In the genomic region with DNA sequence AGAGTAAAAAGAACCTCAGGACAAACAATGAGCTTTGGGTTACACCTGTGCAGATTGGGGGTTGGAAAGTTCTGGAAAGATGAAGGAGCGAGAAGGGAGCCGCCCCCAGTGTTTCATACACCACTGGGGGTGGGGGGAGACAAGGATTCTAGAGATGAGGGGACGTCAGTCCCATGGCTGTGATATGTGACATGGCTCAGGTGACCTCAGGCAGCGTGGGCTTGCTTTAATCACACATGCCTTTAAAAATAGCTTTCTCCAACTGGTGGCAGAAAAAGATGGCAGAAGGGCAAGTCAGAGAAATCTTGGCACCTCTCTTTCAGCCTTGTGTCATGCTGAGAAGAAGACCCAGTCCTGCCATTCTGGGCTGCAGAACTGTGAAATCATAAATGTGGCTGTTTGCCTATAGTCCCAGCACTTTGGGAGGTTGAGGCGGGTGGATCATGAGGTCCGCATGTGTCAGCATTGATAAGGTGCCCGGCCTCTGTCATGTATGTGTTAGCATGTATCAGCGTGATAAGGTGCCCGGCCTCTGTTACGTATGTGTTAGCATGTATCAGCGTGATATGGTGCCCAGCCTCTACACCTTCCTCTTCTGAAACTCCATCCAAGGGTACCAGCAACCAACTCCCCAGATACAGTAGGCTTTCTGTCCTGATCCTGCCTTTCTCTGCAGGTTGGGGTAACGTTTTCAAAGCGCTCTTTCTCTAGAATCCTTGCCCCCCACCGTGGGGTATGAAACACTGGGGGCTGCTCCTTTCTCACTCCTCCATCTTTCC, we compare ENCODE assay signal across 18 cellular contexts. TPM values are rescaled to one million over a fixed set of nuclear protein-coding genes. Genes with fewer than 3 reads are reported as not detected.
DNase-seq lines count a peak whose midpoint lies in the region; ATAC-seq and TF ChIP-seq lines count a peak whose summit lies in the region.
"Had no signal": no experiment of that assay in that cellular context is flagged by ENCODE, and none has a peak within 500 bp of the region (broad histone marks: within the 10 kb centered on the region; RNA-seq: fewer than 3 reads in every experiment).

No MANE protein-coding gene starts in this region.

- H3K36me3 ChIP-seq in body of pancreas (replicated peaks in 1 of 2; ENCODE audit: insufficient read depth in 1 of 2, low read depth in 2 of 2): peaks cover 6 to 57% of the 10 kb centered on the region in 2 donors

- H2BK20ac ChIP-seq in H9 (ENCODE audit: low read depth, low read length, poor library complexity, severe bottlenecking): no peak overlapping the region

- no CpG with 5 or more reads among the region's 14 CpGs for WGBS in H9 (ENCODE audit: extremely low coverage, insufficient read length, low lambda C conversion rate)
- 89% methylated on average over 14 of the region's 14 CpGs for WGBS in body of pancreas, 2 donors

- H2AK5ac ChIP-seq in H9 (ENCODE audit: insufficient read length, low read length): no peak overlapping the region

- no peaks in the 10 kb centered on the region for H3K23me2 ChIP-seq in H9 (ENCODE audit: insufficient read length, low read depth, low read length, poor library complexity, severe bottlenecking)

- H4K8ac ChIP-seq in H9 (replicated peaks; ENCODE audit: insufficient read length, low read depth, low read length): no peak overlapping the region

- H3K79me2 ChIP-seq in H9 (ENCODE audit: insufficient read depth, low read length): no peaks in the 10 kb centered on the region

- H2BK5ac ChIP-seq in H9 (ENCODE audit: insufficient read length, low read length): no peak overlapping the region

- no peak overlapping the region for H3K4me2 ChIP-seq in H9 (ENCODE audit: insufficient read depth, insufficient read length, low read length)

- H3K79me1 ChIP-seq in H9 (ENCODE audit: insufficient read depth, low read depth, low read length, poor library complexity, severe bottlenecking): no peaks in the 10 kb centered on the region

- H3K4ac ChIP-seq in H9 (ENCODE audit: low read depth, low read length): no peak overlapping the region

- H3K4me3 ChIP-seq in body of pancreas: no peak overlapping the region
- H3K4me3 ChIP-seq: breast epithelium, lung had no signal

- H4K91ac ChIP-seq in H9 (ENCODE audit: insufficient read length, low read depth, low read length): no peak overlapping the region

- peaks cover 34% of the 10 kb centered on the region for H3K4me1 Mint-ChIP-seq in activated naive CD4-positive, alpha-beta T cell treated with anti-CD3 and anti-CD28 coated beads, Interleukin-2, amount 50 U/mL, for 24 hours
- H3K4me1 Mint-ChIP-seq in H9 (peaks cover 5 to 9% of the 10 kb centered on the region in 2 experiments), progenitor cell of endocrine pancreas (ENCODE audit: low read depth) (peaks cover 2% of the 10 kb centered on the region)
- H3K4me1 Mint-ChIP-seq in activated T-helper 17 cell treated with anti-CD3 and anti-CD28 coated beads, Interleukin-2, amount 50 U/mL, for 72 hours: peaks cover 21% of the 10 kb centered on the region

- H3K27ac ChIP-seq in H9 (ENCODE audit: insufficient read length, low read depth, low read length) (no peak overlapping the region), RWPE1 (no peak overlapping the region), body of pancreas (no peak overlapping the region)
- H3K27ac ChIP-seq: breast epithelium, epithelial cell of prostate had no signal

- H4K20me1 ChIP-seq in H9 (ENCODE audit: control insufficient read depth, insufficient read depth, insufficient read length): no peaks in the 10 kb centered on the region

- POLR2A ChIA-PET in RWPE1 (lab: Yijun Ruan, JAX; ENCODE audit: low non-redundant PET): no interaction called here

- H3K56ac ChIP-seq in H9 (ENCODE audit: insufficient read length, low read depth, low read length): no peak overlapping the region

- intact Hi-C loops in body of pancreas (cut with DNase I): no loop called here

- H2AFZ ChIP-seq in H9 (ENCODE audit: low read length): no peak overlapping the region

- H3K4me1 ChIP-seq in H9 (ENCODE audit: insufficient read depth, low read length) (no peaks in the 10 kb centered on the region), body of pancreas (peaks cover 6% of the 10 kb centered on the region)

- TF ChIP-seq CTCF in H9 (conservative IDR thresholded peaks at IDR 0.05): peak; percentile 13; the same call in 1 of the 3 replicates
- no peak for TF ChIP-seq CTCF in progenitor cell of endocrine pancreas (IDR thresholded peaks at IDR 0.05; ENCODE audit: unreplicated experiment)
- TF ChIP-seq CTCF in RWPE1 (conservative IDR thresholded peaks at IDR 0.05; ENCODE audit: low read depth): no peak
- no peak for TF ChIP-seq CTCF in body of pancreas (IDR thresholded peaks at IDR 0.05)

- no peak overlapping the region for H3K14ac ChIP-seq in H9 (ENCODE audit: insufficient read depth, low read length)

- ATAC-seq in activated T-helper 17 cell treated with anti-CD3 and anti-CD28 coated beads, Interleukin-2, amount 50 U/mL, for 72 hours (replicated peaks): no peak
- no peak for ATAC-seq in body of pancreas
- ATAC-seq: SK-N-SH treated with all-trans-retinoic acid at 6 μM for 48 hours had no signal

- no peak overlapping the region for H2BK120ac ChIP-seq in H9 (ENCODE audit: low read depth, low read length, poor library complexity, severe bottlenecking)

- H3K18ac ChIP-seq in H9 (ENCODE audit: insufficient read length, low read depth, low read length): no peak overlapping the region

- no peak for TF ChIP-seq POLR2A in body of pancreas (IDR thresholded peaks at IDR 0.05)

- H3K9me3 ChIP-seq in H9 (ENCODE audit: control insufficient read depth, low read depth, low read length): no peaks in the 10 kb centered on the region
- no peaks in the 10 kb centered on the region for H3K9me3 ChIP-seq in body of pancreas
- H3K9me3 ChIP-seq: breast epithelium had no signal

- H3K27ac Mint-ChIP-seq in activated naive CD4-positive, alpha-beta T cell treated with anti-CD3 and anti-CD28 coated beads, Interleukin-2, amount 50 U/mL, for 24 hours: peak overlapping the region; percentile 67
- H3K27ac Mint-ChIP-seq in H9 (peak overlapping the region in 1 of 3 experiments; percentile 2; a peak in 1 of 7 replicates), progenitor cell of endocrine pancreas (peak overlapping the region; percentile 4)
- peak overlapping the region; percentile 70 for H3K27ac Mint-ChIP-seq in activated T-helper 17 cell treated with anti-CD3 and anti-CD28 coated beads, Interleukin-2, amount 50 U/mL, for 72 hours
- H3K27ac Mint-ChIP-seq: activated B cell treated with CpG ODN at 0.5 μM for 24 hours; activated CD4-positive, alpha-beta memory T cell treated with anti-CD3 and anti-CD28 coated beads for 36 hours had no signal

- no peak overlapping the region for H3T11ph ChIP-seq in H9 (ENCODE audit: low read length)

- no peak overlapping the region for H3K9ac ChIP-seq in H9 (ENCODE audit: extremely low read depth, insufficient read length, low read length)

- no peak overlapping the region for H3K4me3 Mint-ChIP-seq in activated naive CD4-positive, alpha-beta T cell treated with anti-CD3 and anti-CD28 coated beads, Interleukin-2, amount 50 U/mL, for 24 hours
- H3K4me3 Mint-ChIP-seq in H9 (no peak overlapping the region), progenitor cell of endocrine pancreas (ENCODE audit: low read depth) (no peak overlapping the region)
- H3K4me3 Mint-ChIP-seq in activated T-helper 17 cell treated with anti-CD3 and anti-CD28 coated beads, Interleukin-2, amount 50 U/mL, for 72 hours: no peak overlapping the region
- H3K4me3 Mint-ChIP-seq: activated B cell treated with CpG ODN at 0.5 μM for 24 hours; activated CD4-positive, alpha-beta memory T cell treated with anti-CD3 and anti-CD28 coated beads for 36 hours had no signal

- no peaks in the 10 kb centered on the region for H3K27me3 Mint-ChIP-seq in activated naive CD4-positive, alpha-beta T cell treated with anti-CD3 and anti-CD28 coated beads, Interleukin-2, amount 50 U/mL, for 24 hours
- no peaks in the 10 kb centered on the region for H3K27me3 Mint-ChIP-seq in H9 (ENCODE audit: low read depth)
- no peaks in the 10 kb centered on the region for H3K27me3 Mint-ChIP-seq in activated T-helper 17 cell treated with anti-CD3 and anti-CD28 coated beads, Interleukin-2, amount 50 U/mL, for 72 hours
- no peaks in the 10 kb centered on the region for H3K27me3 Mint-ChIP-seq in progenitor cell of endocrine pancreas
- H3K27me3 Mint-ChIP-seq: activated B cell treated with CpG ODN at 0.5 μM for 24 hours; activated CD4-positive, alpha-beta memory T cell treated with anti-CD3 and anti-CD28 coated beads for 36 hours had no signal

- no peak overlapping the region for H2BK12ac ChIP-seq in H9 (ENCODE audit: insufficient read length, low read depth, low read length)

- H3K27me3 ChIP-seq in H9 (ENCODE audit: insufficient read depth, low read length) (no peaks in the 10 kb centered on the region), body of pancreas (no peaks in the 10 kb centered on the region)
- H3K27me3 ChIP-seq: breast epithelium had no signal

- no peak overlapping the region for H2BK15ac ChIP-seq in H9 (ENCODE audit: low read depth, low read length)

- no peak overlapping the region for H3K23ac ChIP-seq in H9 (ENCODE audit: insufficient read length, low read depth, low read length)

- CTCF ChIA-PET in RWPE1 (lab: Yijun Ruan, JAX): interaction anchor here (0.9 kb wide), 1 partner anchor 169 kb away, joined by 4 read pairs; no protein-coding TSS in a partner anchor

- H3K36me3 Mint-ChIP-seq in activated naive CD4-positive, alpha-beta T cell treated with anti-CD3 and anti-CD28 coated beads, Interleukin-2, amount 50 U/mL, for 24 hours: peaks cover 1% of the 10 kb centered on the region
- H3K36me3 Mint-ChIP-seq in H9 (ENCODE audit: insufficient read depth in 1 of 3, low read depth in 3 of 3): peaks cover 13 to 45% (median 33%) of the 10 kb centered on the region in 3 experiments; a peak in 6 of 7 replicates
- peaks cover 46% of the 10 kb centered on the region for H3K36me3 Mint-ChIP-seq in activated T-helper 17 cell treated with anti-CD3 and anti-CD28 coated beads, Interleukin-2, amount 50 U/mL, for 72 hours (ENCODE audit: low read depth)
- peaks cover 24% of the 10 kb centered on the region for H3K36me3 Mint-ChIP-seq in progenitor cell of endocrine pancreas (ENCODE audit: insufficient read depth)

- H4K5ac ChIP-seq in H9 (ENCODE audit: insufficient read length, low read depth, low read length): no peak overlapping the region

- no peak for DNase-seq in activated naive CD4-positive, alpha-beta T cell treated with Interleukin-2 at 50 U/mL for 16 hours
- DNase-seq in H9 (no peak), progenitor cell of endocrine pancreas (ENCODE audit: low spot score, unreplicated experiment) (no peak), LoVo (ENCODE audit: low spot score) (no peak), RWPE1 (ENCODE audit: low spot score) (no peak), body of pancreas (no peak)
- DNase-seq: activated B cell treated with CpG ODN at 0.5 μM for 24 hours, MM.1S, NCI-H1436 treated with DMSO at 0.1 percent for 48 hours, NCI-H2107, T1000 had no signal

- no peaks in the 10 kb centered on the region for H3K9me3 Mint-ChIP-seq in activated naive CD4-positive, alpha-beta T cell treated with anti-CD3 and anti-CD28 coated beads, Interleukin-2, amount 50 U/mL, for 24 hours
- H3K9me3 Mint-ChIP-seq in H9 (no peaks in the 10 kb centered on the region), progenitor cell of endocrine pancreas (ENCODE audit: low read depth) (no peaks in the 10 kb centered on the region)
- no peaks in the 10 kb centered on the region for H3K9me3 Mint-ChIP-seq in activated T-helper 17 cell treated with anti-CD3 and anti-CD28 coated beads, Interleukin-2, amount 50 U/mL, for 72 hours
- H3K9me3 Mint-ChIP-seq: activated B cell treated with CpG ODN at 0.5 μM for 24 hours; activated CD4-positive, alpha-beta memory T cell treated with anti-CD3 and anti-CD28 coated beads for 36 hours had no signal

RNA-seq across cellular contexts. Expression of a gene that starts 25.0 kb away (rescaled TPM):
- total RNA-seq in H9 (2021): 12.0 and 15.4 TPM in 2 replicates
- 10 to 100 TPM in 1 of 2 donors, 1 to 10 TPM in 1; 8.6 to 25.6 TPM for total RNA-seq in activated T-helper 17 cell treated with anti-CD3 and anti-CD28 coated beads, Interleukin-2, amount 50 U/mL, for 72 hours
- total RNA-seq in progenitor cell of endocrine pancreas: 53.5 and 54.3 TPM in 2 replicates
- total RNA-seq in body of pancreas: 10 to 100 TPM; 20.5 to 22.4 TPM
